1 cellular context compared by ENCODE assay signal in the genomic region with DNA sequence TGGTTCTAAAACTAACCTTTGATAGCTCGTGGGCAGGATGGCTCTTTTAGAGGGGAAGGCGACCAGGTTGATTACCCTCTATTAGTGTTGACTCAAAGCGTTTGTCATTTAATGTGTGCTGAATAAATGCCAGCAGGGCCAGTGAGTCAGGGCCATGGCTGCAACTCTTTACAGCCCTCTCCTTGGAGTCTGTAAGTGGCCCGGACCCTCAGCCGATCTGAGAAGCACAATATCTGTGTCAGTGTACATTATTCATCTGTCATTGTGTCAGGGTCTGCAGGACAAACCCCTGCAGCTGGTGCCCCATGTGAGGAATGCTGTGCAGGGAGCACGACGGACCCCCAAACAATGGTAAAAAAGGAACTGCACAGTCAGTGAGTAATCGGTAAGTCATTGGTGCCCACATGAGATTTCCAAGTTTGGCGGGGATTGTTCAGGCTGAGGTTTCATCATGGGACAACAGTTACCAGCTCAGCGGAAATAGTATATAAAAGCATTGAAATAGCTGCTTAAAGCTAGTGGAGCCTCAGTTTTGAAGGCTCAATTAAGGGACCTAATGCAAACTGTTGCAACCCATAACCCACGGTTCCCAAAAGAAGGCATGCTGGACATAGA.
TF ChIP-seq lines count a peak whose summit lies in the region.

No MANE protein-coding gene starts in this region.

TF ChIP-seq in GM23338, 12 proteins besides CTCF, POLR2A, EP300 and RAD21 (continued from another document):
- TF ChIP-seq, protein P1, sequence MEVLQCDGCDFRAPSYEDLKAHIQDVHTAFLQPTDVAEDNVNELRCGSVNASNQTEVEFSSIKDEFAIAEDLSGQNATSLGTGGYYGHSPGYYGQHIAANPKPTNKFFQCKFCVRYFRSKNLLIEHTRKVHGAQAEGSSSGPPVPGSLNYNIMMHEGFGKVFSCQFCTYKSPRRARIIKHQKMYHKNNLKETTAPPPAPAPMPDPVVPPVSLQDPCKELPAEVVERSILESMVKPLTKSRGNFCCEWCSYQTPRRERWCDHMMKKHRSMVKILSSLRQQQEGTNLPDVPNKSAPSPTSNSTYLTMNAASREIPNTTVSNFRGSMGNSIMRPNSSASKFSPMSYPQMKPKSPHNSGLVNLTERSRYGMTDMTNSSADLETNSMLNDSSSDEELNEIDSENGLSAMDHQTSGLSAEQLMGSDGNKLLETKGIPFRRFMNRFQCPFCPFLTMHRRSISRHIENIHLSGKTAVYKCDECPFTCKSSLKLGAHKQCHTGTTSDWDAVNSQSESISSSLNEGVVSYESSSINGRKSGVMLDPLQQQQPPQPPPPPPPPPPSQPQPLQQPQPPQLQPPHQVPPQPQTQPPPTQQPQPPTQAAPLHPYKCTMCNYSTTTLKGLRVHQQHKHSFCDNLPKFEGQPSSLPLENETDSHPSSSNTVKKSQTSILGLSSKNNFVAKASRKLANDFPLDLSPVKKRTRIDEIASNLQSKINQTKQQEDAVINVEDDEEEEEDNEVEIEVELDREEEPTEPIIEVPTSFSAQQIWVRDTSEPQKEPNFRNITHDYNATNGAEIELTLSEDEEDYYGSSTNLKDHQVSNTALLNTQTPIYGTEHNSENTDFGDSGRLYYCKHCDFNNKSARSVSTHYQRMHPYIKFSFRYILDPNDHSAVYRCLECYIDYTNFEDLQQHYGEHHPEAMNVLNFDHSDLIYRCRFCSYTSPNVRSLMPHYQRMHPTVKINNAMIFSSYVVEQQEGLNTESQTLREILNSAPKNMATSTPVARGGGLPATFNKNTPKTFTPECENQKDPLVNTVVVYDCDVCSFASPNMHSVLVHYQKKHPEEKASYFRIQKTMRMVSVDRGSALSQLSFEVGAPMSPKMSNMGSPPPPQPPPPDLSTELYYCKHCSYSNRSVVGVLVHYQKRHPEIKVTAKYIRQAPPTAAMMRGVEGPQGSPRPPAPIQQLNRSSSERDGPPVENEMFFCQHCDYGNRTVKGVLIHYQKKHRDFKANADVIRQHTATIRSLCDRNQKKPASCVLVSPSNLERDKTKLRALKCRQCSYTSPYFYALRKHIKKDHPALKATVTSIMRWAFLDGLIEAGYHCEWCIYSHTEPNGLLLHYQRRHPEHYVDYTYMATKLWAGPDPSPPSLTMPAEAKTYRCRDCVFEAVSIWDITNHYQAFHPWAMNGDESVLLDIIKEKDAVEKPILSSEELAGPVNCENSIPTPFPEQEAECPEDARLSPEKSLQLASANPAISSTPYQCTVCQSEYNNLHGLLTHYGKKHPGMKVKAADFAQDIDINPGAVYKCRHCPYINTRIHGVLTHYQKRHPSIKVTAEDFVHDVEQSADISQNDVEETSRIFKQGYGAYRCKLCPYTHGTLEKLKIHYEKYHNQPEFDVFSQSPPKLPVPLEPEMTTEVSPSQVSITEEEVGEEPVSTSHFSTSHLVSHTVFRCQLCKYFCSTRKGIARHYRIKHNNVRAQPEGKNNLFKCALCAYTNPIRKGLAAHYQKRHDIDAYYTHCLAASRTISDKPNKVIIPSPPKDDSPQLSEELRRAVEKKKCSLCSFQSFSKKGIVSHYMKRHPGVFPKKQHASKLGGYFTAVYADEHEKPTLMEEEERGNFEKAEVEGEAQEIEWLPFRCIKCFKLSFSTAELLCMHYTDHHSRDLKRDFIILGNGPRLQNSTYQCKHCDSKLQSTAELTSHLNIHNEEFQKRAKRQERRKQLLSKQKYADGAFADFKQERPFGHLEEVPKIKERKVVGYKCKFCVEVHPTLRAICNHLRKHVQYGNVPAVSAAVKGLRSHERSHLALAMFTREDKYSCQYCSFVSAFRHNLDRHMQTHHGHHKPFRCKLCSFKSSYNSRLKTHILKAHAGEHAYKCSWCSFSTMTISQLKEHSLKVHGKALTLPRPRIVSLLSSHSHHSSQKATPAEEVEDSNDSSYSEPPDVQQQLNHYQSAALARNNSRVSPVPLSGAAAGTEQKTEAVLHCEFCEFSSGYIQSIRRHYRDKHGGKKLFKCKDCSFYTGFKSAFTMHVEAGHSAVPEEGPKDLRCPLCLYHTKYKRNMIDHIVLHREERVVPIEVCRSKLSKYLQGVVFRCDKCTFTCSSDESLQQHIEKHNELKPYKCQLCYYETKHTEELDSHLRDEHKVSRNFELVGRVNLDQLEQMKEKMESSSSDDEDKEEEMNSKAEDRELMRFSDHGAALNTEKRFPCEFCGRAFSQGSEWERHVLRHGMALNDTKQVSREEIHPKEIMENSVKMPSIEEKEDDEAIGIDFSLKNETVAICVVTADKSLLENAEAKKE (CRISPR knock-in tag; IDR thresholded peaks at IDR 0.05) = no peak
- TF ChIP-seq CREB1 (CRISPR knock-in tag; IDR thresholded peaks at IDR 0.05; ENCODE audit: low read depth) = no peak
